ENCODE assay signal across 8 cellular contexts in the genomic region with DNA sequence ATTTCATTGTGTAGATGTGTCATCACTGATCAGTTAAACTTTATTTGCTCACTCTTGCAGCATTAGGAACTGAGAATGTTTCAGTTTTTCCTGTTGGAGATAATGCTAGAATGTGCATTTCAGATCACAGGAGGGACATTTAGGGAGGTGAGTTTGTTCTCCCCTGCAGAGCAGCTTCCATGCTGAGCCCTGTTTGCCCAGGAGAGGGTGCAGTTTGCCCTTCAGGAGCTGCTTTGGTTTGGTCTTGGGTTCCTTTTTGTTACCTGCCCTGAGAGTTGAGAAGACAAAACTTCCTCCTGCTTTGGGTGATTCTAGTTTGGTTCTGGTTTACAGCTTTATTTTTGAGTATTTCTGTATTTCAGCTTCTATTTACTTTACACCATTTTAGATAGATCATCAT. TPM values are rescaled to one million over a fixed set of nuclear protein-coding genes. Genes with fewer than 3 reads are reported as not detected.
DNase-seq lines count a peak whose midpoint lies in the region; ATAC-seq and TF ChIP-seq lines count a peak whose summit lies in the region.

No MANE protein-coding gene starts in this region.

- no peak overlapping the region for H3K27ac Mint-ChIP-seq in nephron progenitor cell

- H3K4me3 ChIP-seq in AG09309 (ENCODE audit: control insufficient read depth, low read depth, low read length) (no peak overlapping the region), fibroblast of lung (replicated peaks in 1 of 4; ENCODE audit: control extremely low read depth in 1 of 4, insufficient read depth in 1 of 4, low read depth in 3 of 4, low read length in 4 of 4) (no peak overlapping the region)

- TF ChIP-seq CTCF in AG09309 (IDR thresholded peaks at IDR 0.05; ENCODE audit: control insufficient read depth, insufficient read depth, low read depth, low read length, missing control alignments): peak; percentile 81
- TF ChIP-seq CTCF in fibroblast of lung (conservative IDR thresholded peaks at IDR 0.05 in 1 of 2, IDR thresholded peaks at IDR 0.05 in 1 of 2; ENCODE audit: low read depth in 1 of 2, low read length in 2 of 2): peak; percentile 57 to 83
- TF ChIP-seq CTCF in nephron progenitor cell (IDR thresholded peaks at IDR 0.05): no peak

- no peak overlapping the region for H3K4me2 ChIP-seq in fibroblast of lung (ENCODE audit: extremely low read depth, insufficient read depth, low read length)

- no peaks in the 10 kb centered on the region for H3K36me3 ChIP-seq in fibroblast of lung (ENCODE audit: control insufficient read depth, insufficient read depth, low read length)

- H3K9me3 Mint-ChIP-seq in nephron progenitor cell: no peaks in the 10 kb centered on the region

- peaks cover 6% of the 10 kb centered on the region for H3K27me3 Mint-ChIP-seq in nephron progenitor cell (ENCODE audit: low read depth, poor library complexity)

- no peak overlapping the region for H2AFZ ChIP-seq in fibroblast of lung (ENCODE audit: low read length)

- peak; percentile 54 for ATAC-seq in GM18861 (IDR thresholded peaks at IDR 0.05; ENCODE audit: unreplicated experiment)

- H3K4me1 Mint-ChIP-seq in nephron progenitor cell: peaks cover 9% of the 10 kb centered on the region

- H4K20me1 ChIP-seq in fibroblast of lung (ENCODE audit: control insufficient read depth, extremely low read depth, insufficient read depth, low read length): no peaks in the 10 kb centered on the region

- DNase-seq in AG09309 (ENCODE audit: low read depth) (no peak), NCI-H82 treated with DMSO at 0.1 percent for 48 hours (lab: John Stamatoyannopoulos, UW; ENCODE audit: unreplicated experiment) (peak; percentile 5), activated T-cell treated with anti-CD3 and anti-CD28 coated beads for 24 hours (ENCODE audit: low read depth) (peak; percentile 44), fibroblast of lung (ENCODE audit: low read depth in 2 of 2) (peak in 1 of 2 donors; percentile 56), amniotic stem cell (lab: John Stamatoyannopoulos, UW) (no peak), nephron progenitor cell (no peak)
- DNase-seq in stimulated activated CD4-positive, alpha-beta T cell treated with anti-CD3 and anti-CD28 coated beads, Interleukin-2, amount 100 ng/mL, for 4 hours (ENCODE audit: low read depth): peak; percentile 52

- no peaks in the 10 kb centered on the region for H3K9me3 ChIP-seq in fibroblast of lung (ENCODE audit: control insufficient read depth, insufficient read depth, low read depth, low read length)

- H3K4me1 ChIP-seq in fibroblast of lung (ENCODE audit: control insufficient read depth, extremely low read depth, insufficient read depth, low read length): no peaks in the 10 kb centered on the region

- H3K36me3 Mint-ChIP-seq in nephron progenitor cell (ENCODE audit: low read depth): peaks cover 40% of the 10 kb centered on the region

- no peak overlapping the region for H3K9ac ChIP-seq in fibroblast of lung (ENCODE audit: insufficient read depth, low read length)

- no peaks in the 10 kb centered on the region for H3K27me3 ChIP-seq in fibroblast of lung (ENCODE audit: control insufficient read depth, insufficient read depth, low read length)

- H3K27ac ChIP-seq in fibroblast of lung (ENCODE audit: insufficient read depth, low read length): no peak overlapping the region

- no peaks in the 10 kb centered on the region for H3K79me2 ChIP-seq in fibroblast of lung (ENCODE audit: control insufficient read depth, insufficient read depth, low read length)

- no peak overlapping the region for H3K4me3 Mint-ChIP-seq in nephron progenitor cell

RNA-seq across cellular contexts. Expression of a gene that starts 49.9 kb away (rescaled TPM):
- 8.2 and 9.9 TPM in 2 replicates for total RNA-seq in fibroblast of lung
- polyA plus RNA-seq in fibroblast of lung: 6.0 and 6.2 TPM in 2 replicates
- polyA plus RNA-seq in fibroblast of lung (2012): 3.8 and 4.3 TPM in 2 replicates
- 11.1 and 35.9 TPM in 2 replicates for polyA minus RNA-seq in fibroblast of lung (ENCODE audit: low replicate concordance)

Comparison
In these comparisons a context has a peak if more than half of its experiments do, and no peak if none do; other contexts are left out.
1. DNase-seq: peak in NCI-H82 treated with DMSO at 0.1 percent for 48 hours (single experiment), activated T-cell treated with anti-CD3 and anti-CD28 coated beads for 24 hours (single experiment) and stimulated activated CD4-positive, alpha-beta T cell treated with anti-CD3 and anti-CD28 coated beads, Interleukin-2, amount 100 ng/mL, for 4 hours (single experiment); none in AG09309 (single experiment), amniotic stem cell (single experiment) and nephron progenitor cell (single experiment).